13 cellular contexts compared by ENCODE assay signal in genomic region chr10:1358860-1359598, GRCh38.
A peak's percentile ranks its signal among the peaks of the same experiment; 100 is the strongest.
DNase-seq lines count a peak whose midpoint lies in the region; ATAC-seq lines count a peak whose summit lies in the region.
"Had no signal": no experiment of that assay in that cellular context is flagged by ENCODE, and none has a peak within 500 bp of the region (broad histone marks: within the 10 kb centered on the region; RNA-seq: fewer than 3 reads in every experiment).

No MANE protein-coding gene starts in this region.

- peaks cover 12% of the 10 kb centered on the region for H3K27me3 Mint-ChIP-seq in activated T-cell treated with anti-CD3 and anti-CD28 coated beads, Interleukin-2, amount 50 U/mL, for 4 hours (ENCODE audit: low read depth)
- no peaks in the 10 kb centered on the region for H3K27me3 Mint-ChIP-seq in activated CD8-positive, alpha-beta T cell treated with anti-CD3 and anti-CD28 coated beads, Interleukin-2, amount 10 ng/mL, durations not matched to agents 7 days and 5 days (ENCODE audit: low read depth)

- no peak for DNase-seq in activated T-cell treated with anti-CD3 and anti-CD28 coated beads, Interleukin-2, amount 50 U/mL, for 4 hours
- DNase-seq in activated T-cell treated with anti-CD3 and anti-CD28 coated beads, Interleukin-2, amount 50 U/mL, for 1 hour = no peak
- DNase-seq in Jurkat, Clone E6-1 (ENCODE audit: low read depth, low spot score) = peak; percentile 46
- no peak for DNase-seq in activated CD8-positive, alpha-beta T cell treated with anti-CD3 and anti-CD28 coated beads, Interleukin-2, amount 10 ng/mL, durations not matched to agents 7 days and 5 days
- peak; percentile 15 for DNase-seq in stimulated activated CD4-positive, alpha-beta T cell treated with anti-CD3 and anti-CD28 coated beads, Interleukin-4, amount 100 ng/mL, for 24 hours
- DNase-seq in H4 (ENCODE audit: low spot score) (no peak), head of caudate nucleus (no peak)
- DNase-seq: DMS79, HCEC 1CT, NCI-H1417 treated with DMSO at 0.1 percent for 48 hours, SJCRH30 had no signal

- no peak overlapping the region for H3K27ac Mint-ChIP-seq in activated CD8-positive, alpha-beta T cell treated with anti-CD3 and anti-CD28 coated beads, Interleukin-2, amount 10 ng/mL, durations not matched to agents 7 days and 5 days

- peak; percentile 18 to 77 for ATAC-seq in activated T-cell treated with anti-CD3 and anti-CD28 coated beads, Interleukin-2, amount 50 U/mL, for 4 hours
- ATAC-seq in activated CD8-positive, alpha-beta T cell treated with anti-CD3 and anti-CD28 coated beads, Interleukin-2, amount 10 ng/mL, durations not matched to agents 7 days and 5 days = peak; percentile 30
- ATAC-seq in GM18909 (IDR thresholded peaks at IDR 0.05; ENCODE audit: poor library complexity, unreplicated experiment) = no peak

- peaks cover 13% of the 10 kb centered on the region for H3K4me1 Mint-ChIP-seq in activated T-cell treated with anti-CD3 and anti-CD28 coated beads, Interleukin-2, amount 50 U/mL, for 4 hours (ENCODE audit: low read depth)
- H3K4me1 Mint-ChIP-seq in activated CD8-positive, alpha-beta T cell treated with anti-CD3 and anti-CD28 coated beads, Interleukin-2, amount 10 ng/mL, durations not matched to agents 7 days and 5 days (ENCODE audit: low read depth) = peaks cover 10% of the 10 kb centered on the region

- H3K4me3 ChIP-seq in Jurkat, Clone E6-1 (ENCODE audit: low read length) = no peak overlapping the region
- H3K4me3 ChIP-seq: SJCRH30, vagina had no signal

- intact Hi-C loops in head of caudate nucleus (cut with DNase I) = no loop called here

- H3K4me3 Mint-ChIP-seq in activated T-cell treated with anti-CD3 and anti-CD28 coated beads, Interleukin-2, amount 50 U/mL, for 4 hours = no peak overlapping the region
- H3K4me3 Mint-ChIP-seq in activated CD8-positive, alpha-beta T cell treated with anti-CD3 and anti-CD28 coated beads, Interleukin-2, amount 10 ng/mL, durations not matched to agents 7 days and 5 days = no peak overlapping the region

- POLR2A ChIA-PET in activated CD8-positive, alpha-beta T cell treated with anti-CD3 and anti-CD28 coated beads, Interleukin-2, amount 10 ng/mL, durations not matched to agents 7 days and 5 days (lab: Charles Lee) = interaction anchor here (0.7 kb wide), 1 partner anchor 1166 kb away, joined by 3 read pairs; no protein-coding TSS in a partner anchor

- no peaks in the 10 kb centered on the region for H3K36me3 Mint-ChIP-seq in activated T-cell treated with anti-CD3 and anti-CD28 coated beads, Interleukin-2, amount 50 U/mL, for 4 hours (ENCODE audit: insufficient read depth)
- no peaks in the 10 kb centered on the region for H3K36me3 Mint-ChIP-seq in activated CD8-positive, alpha-beta T cell treated with anti-CD3 and anti-CD28 coated beads, Interleukin-2, amount 10 ng/mL, durations not matched to agents 7 days and 5 days (ENCODE audit: low read depth)

- CTCF ChIA-PET in activated CD8-positive, alpha-beta T cell treated with anti-CD3 and anti-CD28 coated beads, Interleukin-2, amount 10 ng/mL, durations not matched to agents 7 days and 5 days (lab: Charles Lee) = interaction anchor here (1.2 kb wide), 1 partner anchor 10 kb away, joined by 4 read pairs; no protein-coding TSS in a partner anchor

- no peaks in the 10 kb centered on the region for H3K9me3 Mint-ChIP-seq in activated T-cell treated with anti-CD3 and anti-CD28 coated beads, Interleukin-2, amount 50 U/mL, for 4 hours
- H3K9me3 Mint-ChIP-seq in activated CD8-positive, alpha-beta T cell treated with anti-CD3 and anti-CD28 coated beads, Interleukin-2, amount 10 ng/mL, durations not matched to agents 7 days and 5 days (ENCODE audit: insufficient read depth) = no peaks in the 10 kb centered on the region

Comparison
In these comparisons a context has a peak if more than half of its experiments do, and no peak if none do; other contexts are left out.
1. DNase-seq: peak in Jurkat, Clone E6-1 (single experiment) and stimulated activated CD4-positive, alpha-beta T cell treated with anti-CD3 and anti-CD28 coated beads, Interleukin-4, amount 100 ng/mL, for 24 hours (single experiment); none in activated T-cell treated with anti-CD3 and anti-CD28 coated beads, Interleukin-2, amount 50 U/mL, for 4 hours (single experiment), activated T-cell treated with anti-CD3 and anti-CD28 coated beads, Interleukin-2, amount 50 U/mL, for 1 hour (single experiment), activated CD8-positive, alpha-beta T cell treated with anti-CD3 and anti-CD28 coated beads, Interleukin-2, amount 10 ng/mL, durations not matched to agents 7 days and 5 days (single experiment), H4 (single experiment) and head of caudate nucleus (0 of 42).